ENCODE assay signal across 6 cellular contexts in the genomic region with DNA sequence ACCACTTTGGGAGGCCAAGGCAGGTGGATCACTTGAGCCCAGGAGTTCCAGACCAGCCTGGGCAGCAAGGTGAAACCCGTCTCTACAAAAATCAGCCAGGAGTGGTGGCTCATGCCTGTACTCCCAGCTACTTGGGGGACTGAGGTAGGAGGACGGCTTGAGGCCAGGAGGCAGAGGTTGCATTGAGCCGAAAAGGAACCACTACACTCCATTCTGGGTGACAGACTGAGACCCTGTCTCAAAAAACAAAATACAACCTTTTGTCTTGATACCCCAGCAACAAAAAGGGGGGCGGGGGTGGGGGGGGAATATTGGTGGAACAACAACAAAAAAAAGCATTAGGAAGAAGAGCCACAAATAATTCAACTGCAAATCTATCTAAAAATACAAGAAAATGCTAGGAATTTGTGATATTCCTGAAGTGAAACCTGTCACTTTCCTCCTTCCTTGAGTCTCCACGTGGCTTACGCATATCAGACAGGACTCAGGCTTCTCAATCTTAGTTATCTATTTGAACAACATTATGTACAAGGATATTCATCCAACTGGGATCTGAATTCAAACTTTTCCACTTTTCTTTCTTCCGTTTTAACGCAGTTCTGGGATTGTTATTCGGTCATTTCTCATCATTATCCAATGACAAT. TPM values are rescaled to one million over a fixed set of nuclear protein-coding genes. Genes with fewer than 3 reads are reported as not detected.
DNase-seq lines count a peak whose midpoint lies in the region; ATAC-seq and TF ChIP-seq lines count a peak whose summit lies in the region.

No MANE protein-coding gene starts in this region.

- peaks cover 23% of the 10 kb centered on the region for H3K4me1 Mint-ChIP-seq in progenitor cell of endocrine pancreas (ENCODE audit: low read depth)

- H3K9me3 ChIP-seq in Loucy (ENCODE audit: insufficient read depth, low read depth, low read length) = no peaks in the 10 kb centered on the region
- H3K9me3 ChIP-seq in mammary epithelial cell (replicated peaks; ENCODE audit: insufficient read depth, low read length) = no peaks in the 10 kb centered on the region

- TSS peak; percentile 73 for BruUV-seq in mammary epithelial cell (replicated peaks; lab: Mats Ljungman, UMichigan)

- in situ Hi-C loops in mammary epithelial cell (cut with MboI; ENCODE audit: low sequenced_read_pairs in 2 of 2) = no loop called here

- no peaks in the 10 kb centered on the region for H3K27me3 Mint-ChIP-seq in progenitor cell of endocrine pancreas

- H2AFZ ChIP-seq in Loucy (ENCODE audit: low read length) (peak overlapping the region; percentile 62; the same call in 1 of the 2 replicates), mammary epithelial cell (ENCODE audit: low read depth, low read length) (peak overlapping the region; percentile 85)

- H4K20me1 ChIP-seq in Loucy (ENCODE audit: insufficient read depth, low read length, poor library complexity, severe bottlenecking) (peaks cover 5% of the 10 kb centered on the region), mammary epithelial cell (ENCODE audit: insufficient read depth, low read length) (no peaks in the 10 kb centered on the region)

- H3K4me2 ChIP-seq in Loucy (ENCODE audit: low read depth, low read length, poor library complexity, severe bottlenecking) = peak overlapping the region; percentile 96
- H3K4me2 ChIP-seq in mammary epithelial cell (ENCODE audit: insufficient read depth, low read depth, low read length) = peak overlapping the region; percentile 94

- H3F3A ChIP-seq in Loucy (ENCODE audit: low read depth) = peaks cover 2% of the 10 kb centered on the region; the same call in 1 of the 2 replicates

- DNase-seq in mammary epithelial cell (no peak), progenitor cell of endocrine pancreas (ENCODE audit: low spot score, unreplicated experiment) (no peak), 8988T (no peak)

- peaks cover 3% of the 10 kb centered on the region for H3K36me3 Mint-ChIP-seq in progenitor cell of endocrine pancreas (ENCODE audit: insufficient read depth)

- CTCF ChIA-PET in mammary epithelial cell (lab: Charles Lee; ENCODE audit: low non-redundant PET) = no interaction called here

- H3K4me3 ChIP-seq in Loucy (ENCODE audit: low read length, poor library complexity, severe bottlenecking) = peak overlapping the region; percentile 84
- peak overlapping the region; percentile 58 to 62 (median 61) for H3K4me3 ChIP-seq in mammary epithelial cell (replicated peaks in 1 of 3; ENCODE audit: insufficient read depth in 1 of 3, low read depth in 2 of 3, low read length in 3 of 3)

- intact Hi-C loops in mammary epithelial cell (cut with micrococcal nuclease) = loop anchor here (2.0 to 5.0 kb wide), 2 partner anchors 41 to 122 kb away; no protein-coding TSS in a partner anchor

- no peaks in the 10 kb centered on the region for H3K9me3 Mint-ChIP-seq in progenitor cell of endocrine pancreas (ENCODE audit: low read depth)

- peak overlapping the region; percentile 97 for H3K27ac Mint-ChIP-seq in progenitor cell of endocrine pancreas

- no peaks in the 10 kb centered on the region for H3K9me2 ChIP-seq in Loucy (replicated peaks; ENCODE audit: low read depth, low read length)

- H3K9ac ChIP-seq in Loucy (ENCODE audit: low read depth, low read length, poor library complexity, severe bottlenecking) (peak overlapping the region; percentile 95), mammary epithelial cell (ENCODE audit: insufficient read depth, low read length) (peak overlapping the region; percentile 93)

- TF ChIP-seq CTCF in Loucy (conservative IDR thresholded peaks at IDR 0.05; ENCODE audit: low read length) (no peak), mammary epithelial cell (conservative IDR thresholded peaks at IDR 0.05 in 1 of 2, IDR thresholded peaks at IDR 0.05 in 1 of 2; ENCODE audit: extremely low read depth in 1 of 2, insufficient read depth in 1 of 2, low read depth in 1 of 2, low read length in 2 of 2) (no peak), progenitor cell of endocrine pancreas (IDR thresholded peaks at IDR 0.05; ENCODE audit: unreplicated experiment) (no peak)

- H3K27me3 ChIP-seq in Loucy (ENCODE audit: insufficient read depth, low read length, poor library complexity, severe bottlenecking) (no peaks in the 10 kb centered on the region), mammary epithelial cell (ENCODE audit: insufficient read depth, low read length) (no peaks in the 10 kb centered on the region)

- H3K79me2 ChIP-seq in Loucy (ENCODE audit: insufficient read depth, low read length) = peaks cover 33% of the 10 kb centered on the region
- H3K79me2 ChIP-seq in mammary epithelial cell (ENCODE audit: insufficient read depth, low read length) = peaks cover 41% of the 10 kb centered on the region

- peak overlapping the region; percentile 95 for H3K4me3 Mint-ChIP-seq in progenitor cell of endocrine pancreas (ENCODE audit: low read depth)

- 16% methylated on average over 7 of the region's 9 CpGs for WGBS in mammary epithelial cell (ENCODE audit: low coverage, missing lambda C conversion rate)

- dilution Hi-C loops in mammary epithelial cell (cut with HindIII; ENCODE audit: low sequenced_read_pairs) = no loop called here

- H3K27ac ChIP-seq in mammary epithelial cell (ENCODE audit: insufficient read depth, low read depth, low read length) = peak overlapping the region; percentile 78

- peaks cover 27% of the 10 kb centered on the region for H3K4me1 ChIP-seq in Loucy (ENCODE audit: insufficient read depth, low read length, poor library complexity, severe bottlenecking)
- peaks cover 3% of the 10 kb centered on the region for H3K4me1 ChIP-seq in mammary epithelial cell (ENCODE audit: insufficient read depth, low read length)

- ATAC-seq in GM18520 (IDR thresholded peaks at IDR 0.05; ENCODE audit: unreplicated experiment) = no peak
- no peak for ATAC-seq in GM21526 (IDR thresholded peaks at IDR 0.05; ENCODE audit: low FRiP score, unreplicated experiment)

- no peaks in the 10 kb centered on the region for H3K36me3 ChIP-seq in Loucy (ENCODE audit: insufficient read depth, low read length)
- H3K36me3 ChIP-seq in mammary epithelial cell (ENCODE audit: insufficient read depth, low read length) = no peaks in the 10 kb centered on the region

RNA-seq across cellular contexts. Expression of a gene that starts 1.2 kb away (rescaled TPM):
- total RNA-seq in mammary epithelial cell (10 to 100 TPM; 16.3 to 44.7 TPM), progenitor cell of endocrine pancreas (85.9 and 86.8 TPM in 2 replicates)
- 10.8 TPM for polyA plus RNA-seq in mammary epithelial cell
- 36.9 TPM for polyA minus RNA-seq in mammary epithelial cell

RNA-seq across cellular contexts. Expression of a gene that starts 5.0 kb away (rescaled TPM):
- under 1 TPM in 1 of 2 donors, not detected in 1; 0.14 TPM for total RNA-seq in mammary epithelial cell
- polyA plus RNA-seq in mammary epithelial cell = 0.03 TPM
- not detected for polyA minus RNA-seq in mammary epithelial cell
- total RNA-seq in progenitor cell of endocrine pancreas = 0.16 TPM in 1 of 2 replicates, not detected in the other

RNA-seq across cellular contexts. Expression of a gene that starts 25.5 kb away (rescaled TPM):
- total RNA-seq in mammary epithelial cell (1 to 10 TPM in 1 of 2 donors, under 1 TPM in 1; 0.42 to 1.0 TPM), progenitor cell of endocrine pancreas (1.2 and 2.0 TPM in 2 replicates)
- 0.07 TPM for polyA plus RNA-seq in mammary epithelial cell
- not detected for polyA minus RNA-seq in mammary epithelial cell

RNA-seq across cellular contexts. Expression of a gene that starts 30.0 kb away (rescaled TPM):
- total RNA-seq in mammary epithelial cell (1 to 10 TPM in 1 of 2 donors, under 1 TPM in 1; under 0.01 to 2.5 TPM), progenitor cell of endocrine pancreas (0.89 and 0.91 TPM in 2 replicates)
- 0.90 TPM for polyA plus RNA-seq in mammary epithelial cell
- 1.5 TPM for polyA minus RNA-seq in mammary epithelial cell

RNA-seq across cellular contexts. Expression of a gene that starts 50.1 kb away (rescaled TPM):
- 1 to 10 TPM in 1 of 2 donors, under 1 TPM in 1; 0.83 to 1.3 TPM for total RNA-seq in mammary epithelial cell
- polyA plus RNA-seq in mammary epithelial cell = not detected
- polyA minus RNA-seq in mammary epithelial cell = not detected
- total RNA-seq in progenitor cell of endocrine pancreas = 2.6 and 2.8 TPM in 2 replicates
